ENCODE assay signal across 8 cellular contexts in the genomic region with DNA sequence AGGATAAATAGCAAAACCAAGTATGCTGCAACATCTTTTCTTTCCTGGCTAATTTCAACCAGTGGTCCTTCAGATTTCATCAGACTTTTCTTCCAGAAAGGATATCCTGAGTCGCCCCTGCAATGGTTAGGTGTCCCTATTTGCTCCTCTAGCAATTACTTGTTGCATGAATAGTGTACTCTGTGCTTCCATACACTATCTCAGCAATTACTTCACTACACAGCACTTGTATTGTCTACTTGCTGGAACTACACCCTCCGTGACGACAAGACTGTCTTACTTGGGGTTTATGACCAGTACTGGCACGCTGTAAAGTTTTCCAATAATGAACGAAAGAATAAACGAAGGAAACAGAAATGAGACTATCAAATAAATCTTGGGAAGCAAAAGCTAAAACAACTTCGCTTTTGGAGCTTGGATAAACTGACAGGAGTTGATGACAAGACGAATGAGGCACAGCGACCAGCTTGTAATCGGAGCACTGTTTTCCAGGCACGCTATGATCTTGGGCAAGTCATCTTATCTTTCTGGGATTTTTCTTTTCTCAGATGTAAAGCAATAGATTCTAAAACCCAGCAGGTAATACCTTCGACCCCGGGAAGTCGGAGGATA. TPM values are rescaled to one million over a fixed set of nuclear protein-coding genes. Genes with fewer than 3 reads are reported as not detected.
DNase-seq lines count a peak whose midpoint lies in the region; ATAC-seq and TF ChIP-seq lines count a peak whose summit lies in the region.
"Not testable (repeated sequence)": the region's sequence is repeated elsewhere in the genome, so short reads cannot be mapped to it uniquely, and the experiment has no call there.

No MANE protein-coding gene starts in this region.

- peak overlapping the region; percentile 96 for H3K27ac Mint-ChIP-seq in activated CD8-positive, alpha-beta memory T cell treated with anti-CD3 and anti-CD28 coated beads, Interleukin-2, amount 10 ng/mL, durations not matched to agents 7 days and 5 days
- peak overlapping the region; percentile 94 for H3K27ac Mint-ChIP-seq in type B pancreatic cell

- TF ChIP-seq CTCF in type B pancreatic cell (conservative IDR thresholded peaks at IDR 0.05): not testable (repeated sequence)

- peak overlapping the region; percentile 33 for H2BK5ac ChIP-seq in neuronal stem cell (ENCODE audit: low read length)

- peak overlapping the region; percentile 87 for H3K4me3 ChIP-seq in iPS-15b (ENCODE audit: low read depth, low read length)
- peak overlapping the region; percentile 93 to 94 for H3K4me3 ChIP-seq in neuronal stem cell (ENCODE audit: low read length in 2 of 2)

- no CpG with 5 or more reads among the region's 14 CpGs for WGBS in neuronal stem cell (ENCODE audit: extremely low coverage in 2 of 2, insufficient read length in 2 of 2, insufficient replicate concordance in 1 of 2), 2 donors

- not testable (repeated sequence) for H2BK120ac ChIP-seq in neuronal stem cell (ENCODE audit: low read depth, low read length)

- H2AFZ ChIP-seq in neuronal stem cell (ENCODE audit: low read length): peak overlapping the region; percentile 97

- not testable (repeated sequence) for H2BK12ac ChIP-seq in neuronal stem cell (ENCODE audit: low read length)

- H3K9ac ChIP-seq in iPS-15b (ENCODE audit: low read depth, low read length): peak overlapping the region; percentile 75
- H3K9ac ChIP-seq in neuronal stem cell (ENCODE audit: low read depth, low read length, poor library complexity): peak overlapping the region; percentile 96

- in situ Hi-C loops in G401 (cut with HindIII; ENCODE audit: low sequenced_read_pairs): not testable (repeated sequence)

- CTCF ChIA-PET in activated CD8-positive, alpha-beta memory T cell treated with anti-CD3 and anti-CD28 coated beads, Interleukin-2, amount 10 ng/mL, durations not matched to agents 7 days and 5 days (lab: Charles Lee): interaction anchor here (0.5 to 2.5 kb wide), 8 partner anchors 34 to 423 kb away, joined by 3 to 8 read pairs (median 4); a partner anchor contains a TSS

- H3K9me3 Mint-ChIP-seq in activated CD8-positive, alpha-beta memory T cell treated with anti-CD3 and anti-CD28 coated beads, Interleukin-2, amount 10 ng/mL, durations not matched to agents 7 days and 5 days (ENCODE audit: low read depth); type B pancreatic cell: not testable (repeated sequence)

- H3K4me1 Mint-ChIP-seq in activated CD8-positive, alpha-beta memory T cell treated with anti-CD3 and anti-CD28 coated beads, Interleukin-2, amount 10 ng/mL, durations not matched to agents 7 days and 5 days: peaks cover 27% of the 10 kb centered on the region
- peaks cover 13% of the 10 kb centered on the region for H3K4me1 Mint-ChIP-seq in type B pancreatic cell (ENCODE audit: unreplicated experiment)

- H3K4me2 ChIP-seq in neuronal stem cell (ENCODE audit: insufficient read depth, low read length, poor library complexity, severe bottlenecking): peak overlapping the region; percentile 74

- H3K79me1 ChIP-seq in neuronal stem cell (ENCODE audit: low read depth, low read length): not testable (repeated sequence)

- H3K4me3 Mint-ChIP-seq in activated CD8-positive, alpha-beta memory T cell treated with anti-CD3 and anti-CD28 coated beads, Interleukin-2, amount 10 ng/mL, durations not matched to agents 7 days and 5 days: peak overlapping the region; percentile 86
- H3K4me3 Mint-ChIP-seq in type B pancreatic cell: peak overlapping the region; percentile 99

- DNase-seq in G401 (ENCODE audit: low spot score) (peak; percentile 40), NCI-H69 (lab: John Stamatoyannopoulos, UW) (peak; percentile 12), dermis blood vessel endothelial cell (peak; percentile 47)
- not testable (repeated sequence) for DNase-seq in activated CD8-positive, alpha-beta memory T cell treated with anti-CD3 and anti-CD28 coated beads, Interleukin-2, amount 10 ng/mL, durations not matched to agents 7 days and 5 days; neuronal stem cell (ENCODE audit: low spot score); type B pancreatic cell (ENCODE audit: extremely low spot score, unreplicated experiment)

- not testable (repeated sequence) for H4K91ac ChIP-seq in neuronal stem cell (ENCODE audit: low read depth, low read length, poor library complexity)

- H3K36me3 Mint-ChIP-seq in activated CD8-positive, alpha-beta memory T cell treated with anti-CD3 and anti-CD28 coated beads, Interleukin-2, amount 10 ng/mL, durations not matched to agents 7 days and 5 days; type B pancreatic cell: not testable (repeated sequence)

- not testable (repeated sequence) for H3K27me3 ChIP-seq in iPS-15b (ENCODE audit: control insufficient read depth, insufficient read depth, low read length); neuronal stem cell (ENCODE audit: control insufficient read depth in 3 of 3, insufficient read depth in 3 of 3, low read depth in 1 of 3, low read length in 3 of 3)

- not testable (repeated sequence) for H3K9me3 ChIP-seq in iPS-15b (ENCODE audit: control insufficient read depth, insufficient read depth, low read length); neuronal stem cell (replicated peaks in 1 of 2; ENCODE audit: control insufficient read depth in 2 of 2, insufficient read depth in 1 of 2, low read depth in 1 of 2, low read length in 2 of 2)

- H3K27ac ChIP-seq in neuronal stem cell (replicated peaks; ENCODE audit: low read length): not testable (repeated sequence)

- ATAC-seq in HG02973 (IDR thresholded peaks at IDR 0.05; ENCODE audit: unreplicated experiment): peak; percentile 37
- not testable (repeated sequence) for ATAC-seq in activated CD8-positive, alpha-beta memory T cell treated with anti-CD3 and anti-CD28 coated beads, Interleukin-2, amount 10 ng/mL, durations not matched to agents 7 days and 5 days

- not testable (repeated sequence) for H3K18ac ChIP-seq in neuronal stem cell (ENCODE audit: low read length)

- not testable (repeated sequence) for H3K27me3 Mint-ChIP-seq in activated CD8-positive, alpha-beta memory T cell treated with anti-CD3 and anti-CD28 coated beads, Interleukin-2, amount 10 ng/mL, durations not matched to agents 7 days and 5 days; type B pancreatic cell

- not testable (repeated sequence) for H2AK5ac ChIP-seq in neuronal stem cell (ENCODE audit: low read depth, low read length)

- not testable (repeated sequence) for H3K14ac ChIP-seq in neuronal stem cell (ENCODE audit: low read length)

- not testable (repeated sequence) for H3K4ac ChIP-seq in neuronal stem cell (ENCODE audit: low read length)

- not testable (repeated sequence) for H2BK15ac ChIP-seq in neuronal stem cell (ENCODE audit: low read length)

- H3K36me3 ChIP-seq in iPS-15b (ENCODE audit: control insufficient read depth, insufficient read depth, low read length): not testable (repeated sequence)
- peaks cover 0 to 16% of the 10 kb centered on the region in 2 donors for H3K36me3 ChIP-seq in neuronal stem cell (replicated peaks in 1 of 2; ENCODE audit: control insufficient read depth in 2 of 2, insufficient read depth in 2 of 2, low read length in 2 of 2)

- not testable (repeated sequence) for H4K8ac ChIP-seq in neuronal stem cell (ENCODE audit: low read depth, low read length)

- H3K23ac ChIP-seq in neuronal stem cell (ENCODE audit: low read depth, low read length, poor library complexity): not testable (repeated sequence)

- H3K4me1 ChIP-seq in iPS-15b (ENCODE audit: control insufficient read depth, insufficient read depth, low read length); neuronal stem cell (ENCODE audit: control insufficient read depth in 2 of 2, insufficient read depth in 1 of 2, low read depth in 1 of 2, low read length in 2 of 2): not testable (repeated sequence)

RNA-seq across cellular contexts. Expression of a gene that starts 34.3 kb away (rescaled TPM):
- 22.2 and 22.5 TPM in 2 replicates for total RNA-seq in G401 (2014; rRNA removed; shearing (Covaris generic))
- total RNA-seq in activated CD8-positive, alpha-beta memory T cell treated with anti-CD3 and anti-CD28 coated beads, Interleukin-2, amount 10 ng/mL, durations not matched to agents 7 days and 5 days: 1 to 10 TPM; 2.6 to 2.8 TPM
- total RNA-seq in dermis blood vessel endothelial cell (13.2 and 17.9 TPM in 2 replicates), type B pancreatic cell (ENCODE audit: low replicate concordance) (14.7 and 28.3 TPM in 2 replicates)
- 37.1 TPM for polyA plus RNA-seq in neuronal stem cell (2013, experiment 1 of 2)
- polyA plus RNA-seq in neuronal stem cell (2013, experiment 2 of 2): 33.9 TPM
